In the genomic region with DNA sequence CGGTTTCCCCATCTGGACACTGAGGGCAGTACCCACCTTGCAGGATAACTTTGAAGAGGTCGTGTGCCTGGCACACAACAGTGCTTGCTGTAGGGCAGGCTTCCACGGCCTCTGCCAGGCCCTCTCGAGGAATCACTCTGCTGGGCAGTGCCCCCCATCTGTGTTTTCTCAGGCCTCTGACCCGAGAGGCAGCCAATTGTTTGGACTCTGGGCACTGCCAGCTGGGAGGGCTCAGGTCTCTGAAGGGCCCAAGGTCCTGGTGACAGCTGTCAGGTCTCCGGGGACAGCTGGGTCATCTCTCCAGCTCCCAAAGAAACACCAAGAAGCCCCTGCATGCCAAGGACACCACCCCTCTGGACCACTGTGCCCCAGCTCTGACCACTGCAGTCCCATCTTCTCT, we compare ENCODE assay signal across 1 cellular context.
A peak's percentile ranks its signal among the peaks of the same experiment; 100 is the strongest.
TF ChIP-seq lines count a peak whose summit lies in the region.

No MANE protein-coding gene starts in this region.

TF ChIP-seq in HepG2, 621 proteins besides CTCF, POLR2A, EP300 and RAD21:
- no peak for TF ChIP-seq SALL2 (CRISPR knock-in tag; IDR thresholded peaks at IDR 0.05)
- TF ChIP-seq, protein P1, sequence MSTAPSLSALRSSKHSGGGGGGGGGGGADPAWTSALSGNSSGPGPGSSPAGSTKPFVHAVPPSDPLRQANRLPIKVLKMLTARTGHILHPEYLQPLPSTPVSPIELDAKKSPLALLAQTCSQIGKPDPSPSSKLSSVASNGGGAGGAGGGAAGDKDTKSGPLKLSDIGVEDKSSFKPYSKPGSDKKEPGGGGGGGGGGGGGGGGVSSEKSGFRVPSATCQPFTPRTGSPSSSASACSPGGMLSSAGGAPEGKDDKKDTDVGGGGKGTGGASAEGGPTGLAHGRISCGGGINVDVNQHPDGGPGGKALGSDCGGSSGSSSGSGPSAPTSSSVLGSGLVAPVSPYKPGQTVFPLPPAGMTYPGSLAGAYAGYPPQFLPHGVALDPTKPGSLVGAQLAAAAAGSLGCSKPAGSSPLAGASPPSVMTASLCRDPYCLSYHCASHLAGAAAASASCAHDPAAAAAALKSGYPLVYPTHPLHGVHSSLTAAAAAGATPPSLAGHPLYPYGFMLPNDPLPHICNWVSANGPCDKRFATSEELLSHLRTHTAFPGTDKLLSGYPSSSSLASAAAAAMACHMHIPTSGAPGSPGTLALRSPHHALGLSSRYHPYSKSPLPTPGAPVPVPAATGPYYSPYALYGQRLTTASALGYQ (CRISPR knock-in tag; IDR thresholded peaks at IDR 0.05), result no peak
- TF ChIP-seq ZNF367 (CRISPR knock-in tag; IDR thresholded peaks at IDR 0.05; ENCODE audit: borderline replicate concordance), result no peak
- no peak for TF ChIP-seq ZNF430 (CRISPR knock-in tag; IDR thresholded peaks at IDR 0.05)
- TF ChIP-seq HNRNPL (IDR thresholded peaks at IDR 0.05; ENCODE audit: low read depth, low read length), result 0 out of 2 replicates have a peak, but pooled peaks have one; percentile 42
- TF ChIP-seq HNRNPH1 (optimal IDR thresholded peaks at IDR 0.05; ENCODE audit: low read depth, low read length), result no peak
- no peak for TF ChIP-seq SP140L (CRISPR knock-in tag; IDR thresholded peaks at IDR 0.05; ENCODE audit: borderline replicate concordance)
- TF ChIP-seq ZNF136 (CRISPR knock-in tag; IDR thresholded peaks at IDR 0.05; ENCODE audit: low read depth), result no peak
